ENCODE assay signal across 8 cellular contexts in genomic region chr12:51047655-51048540, GRCh38. TPM values are rescaled to one million over a fixed set of nuclear protein-coding genes. Genes with fewer than 3 reads are reported as not detected.
DNase-seq lines count a peak whose midpoint lies in the region; ATAC-seq and TF ChIP-seq lines count a peak whose summit lies in the region.

LETMD1 (plus strand) TSS chr12:51048327; CDS start chr12:51048357, 30 bp downstream.

- peaks cover 29% of the 10 kb centered on the region for H3K4me1 Mint-ChIP-seq in activated CD4-positive, alpha-beta T cell treated with anti-CD3 and anti-CD28 coated beads, Interleukin-2, amount 10 ng/mL, durations not matched to agents 24 days and 14 days

- ATAC-seq in GM19328 (IDR thresholded peaks at IDR 0.05; ENCODE audit: unreplicated experiment): peak; percentile 94
- peak; percentile 95 for ATAC-seq in HG03520 (IDR thresholded peaks at IDR 0.05; ENCODE audit: unreplicated experiment)
- ATAC-seq in left colon: peak; percentile 96

- DNase-seq in NCI-H526 treated with DMSO at 0.1 percent for 48 hours (lab: John Stamatoyannopoulos, UW) (peak; percentile 98), coronary artery (ENCODE audit: low spot score) (peak; percentile 97), left colon (peak; percentile 91 to 97)
- peak; percentile 97 for DNase-seq in activated CD4-positive, alpha-beta T cell treated with anti-CD3 and anti-CD28 coated beads, Interleukin-2, amount 10 ng/mL, durations not matched to agents 24 days and 14 days
- DNase-seq in stimulated activated CD4-positive, alpha-beta T cell treated with anti-CD3 and anti-CD28 coated beads, Interleukin-1b, Interleukin-23, amount 100 ng/mL, for 48 hours: peak; percentile 92

- H3K4me3 Mint-ChIP-seq in activated CD4-positive, alpha-beta T cell treated with anti-CD3 and anti-CD28 coated beads, Interleukin-2, amount 10 ng/mL, durations not matched to agents 24 days and 14 days: peak within 1 kb of the TSS; percentile 93

- H3K4me3 ChIP-seq in coronary artery: peak within 1 kb of the TSS; percentile 90

- intact Hi-C loops in activated CD4-positive, alpha-beta T cell treated with anti-CD3 and anti-CD28 coated beads, Interleukin-2, amount 10 ng/mL, durations not matched to agents 24 days and 14 days (cut with micrococcal nuclease): loop anchor here (1.0 to 5.0 kb wide), 8 partner anchors 22 to 646 kb away; partner anchors contain the start of genes BIN2, CSRNP2, LARP4 and SLC11A2
- intact Hi-C loops in left colon (cut with DNase I, micrococcal nuclease): no loop called here

- peak; percentile 98 for TF ChIP-seq CTCF in C4-2B (conservative IDR thresholded peaks at IDR 0.05)
- peak; percentile 96 for TF ChIP-seq CTCF in coronary artery (IDR thresholded peaks at IDR 0.05)

- peak within 1 kb of the TSS; percentile 90 for H3K27ac Mint-ChIP-seq in activated CD4-positive, alpha-beta T cell treated with anti-CD3 and anti-CD28 coated beads, Interleukin-2, amount 10 ng/mL, durations not matched to agents 24 days and 14 days

- peaks cover 14% of the 10 kb centered on the region for H3K36me3 Mint-ChIP-seq in activated CD4-positive, alpha-beta T cell treated with anti-CD3 and anti-CD28 coated beads, Interleukin-2, amount 10 ng/mL, durations not matched to agents 24 days and 14 days (ENCODE audit: low read depth)

- H3K27me3 Mint-ChIP-seq in activated CD4-positive, alpha-beta T cell treated with anti-CD3 and anti-CD28 coated beads, Interleukin-2, amount 10 ng/mL, durations not matched to agents 24 days and 14 days: no peaks in the 10 kb centered on the region

- peak within 1 kb of the TSS; percentile 86 for H3K27ac ChIP-seq in C4-2B
- peak within 1 kb of the TSS; percentile 79 to 98 for H3K27ac ChIP-seq in coronary artery

- H3K9me3 Mint-ChIP-seq in activated CD4-positive, alpha-beta T cell treated with anti-CD3 and anti-CD28 coated beads, Interleukin-2, amount 10 ng/mL, durations not matched to agents 24 days and 14 days: no peaks in the 10 kb centered on the region

RNA-seq across cellular contexts. Expression of gene LETMD1, which starts in this region (rescaled TPM):
- total RNA-seq in activated CD4-positive, alpha-beta T cell treated with anti-CD3 and anti-CD28 coated beads, Interleukin-2, amount 10 ng/mL, durations not matched to agents 24 days and 14 days: 75.7 and 77.8 TPM in 2 replicates
- 10 to 100 TPM; 57.5 to 68.0 TPM for total RNA-seq in left colon

Comparison
In these comparisons a context has a peak if more than half of its experiments do, and no peak if none do; other contexts are left out.
1. Peak in every context shown above with its lines: DNase-seq, ATAC-seq, H3K4me3 ChIP-seq and H3K27ac ChIP-seq.